In genomic region chr1:86235859-86236258, GRCh38 we compare ENCODE assay signal across 1 cellular context.
A peak's percentile ranks its signal among the peaks of the same experiment; 100 is the strongest.
TF ChIP-seq lines count a peak whose summit lies in the region.

No MANE protein-coding gene starts in this region.

TF ChIP-seq in HepG2, 621 proteins besides CTCF, POLR2A, EP300 and RAD21:
- TF ChIP-seq ZBED4 (CRISPR knock-in tag; IDR thresholded peaks at IDR 0.05; ENCODE audit: borderline replicate concordance) (no peak), NR3C1 (CRISPR knock-in tag; IDR thresholded peaks at IDR 0.05) (no peak), ZBTB33 (CRISPR knock-in tag; IDR thresholded peaks at IDR 0.05) (no peak), NFIB (CRISPR knock-in tag; IDR thresholded peaks at IDR 0.05; ENCODE audit: borderline replicate concordance) (no peak), ZNF317 (CRISPR knock-in tag; IDR thresholded peaks at IDR 0.05) (0 out of 2 replicates have a peak, but pooled peaks have one; percentile 30), SMYD3 (CRISPR knock-in tag; IDR thresholded peaks at IDR 0.05) (no peak), ZNF121 (CRISPR knock-in tag; IDR thresholded peaks at IDR 0.05) (no peak), ZNF839 (CRISPR knock-in tag; IDR thresholded peaks at IDR 0.05; ENCODE audit: borderline replicate concordance) (no peak), ZNF589 (CRISPR knock-in tag; conservative IDR thresholded peaks at IDR 0.05) (no peak)
